In genomic region chr17:53316073-53316472, GRCh38 we compare ENCODE assay signal across 7 cellular contexts.
"Had no signal": no experiment of that assay in that cellular context is flagged by ENCODE, and none has a peak within 500 bp of the region (broad histone marks: within the 10 kb centered on the region; RNA-seq: fewer than 3 reads in every experiment).

No MANE protein-coding gene starts in this region.

- DNase-seq: GDM1 had no signal

- FAIRE-seq: G401.6, GM12878, GM12891, GM12892, GM18507, GM19239 had no signal

- H3K4me3 ChIP-seq: GM12878 had no signal
